26 cellular contexts compared by ENCODE assay signal in genomic region chr6:42996513-42996912, GRCh38. TPM values are rescaled to one million over a fixed set of nuclear protein-coding genes. Genes with fewer than 3 reads are reported as not detected.
DNase-seq lines count a peak whose midpoint lies in the region; ATAC-seq, FAIRE-seq and TF ChIP-seq lines count a peak whose summit lies in the region.
"Had no signal": no experiment of that assay in that cellular context is flagged by ENCODE, and none has a peak within 500 bp of the region (broad histone marks: within the 10 kb centered on the region; RNA-seq: fewer than 3 reads in every experiment).

No MANE protein-coding gene starts in this region.

- in situ Hi-C loops in ACHN (cut with HindIII; ENCODE audit: low pct_ligation_motif_present, low pct_unique_long_range_greater_than_20kb, low sequenced_read_pairs) (no loop called here), HepG2 (cut with HindIII; ENCODE audit: extremely low pct_ligation_motif_present, low pct_unique_long_range_greater_than_20kb) (no loop called here)

- DNase-seq in ACHN: peak; percentile 7
- no peak for DNase-seq in chondrocyte (ENCODE audit: low spot score)
- no peak for DNase-seq in HepG2 (ENCODE audit: low spot score)
- DNase-seq in kidney tubule cell (ENCODE audit: low spot score): no peak
- no peak for DNase-seq in OCI-M2 (lab: John Stamatoyannopoulos, UW; ENCODE audit: unreplicated experiment)
- DNase-seq in PC-9: no peak
- DNase-seq: activated CD4-positive, alpha-beta T cell treated with anti-CD3 and anti-CD28 coated beads for 4 hours; activated effector memory CD4-positive, alpha-beta T cell treated with Interleukin-2 at 50 U/mL for 16 hours; adrenal gland; dermis blood vessel endothelial cell; DMS79 treated with DMSO at 0.1 percent for 48 hours; H7; mesendoderm; naive thymus-derived CD8-positive, alpha-beta T cell; NCI-H1092 treated with DMSO at 0.1 percent for 48 hours; NCI-H2081; NCI-H524; ovary; stimulated activated CD4-positive, alpha-beta T cell treated with anti-CD3 and anti-CD28 coated beads, Interleukin-1b, Interleukin-23, amount 100 ng/mL, for 48 hours; T-helper 1 cell had no signal

- H3K9me3 ChIP-seq in HepG2 (ENCODE audit: low read length): no peaks in the 10 kb centered on the region
- no peaks in the 10 kb centered on the region for H3K9me3 ChIP-seq in PC-9 (ENCODE audit: insufficient read depth, low read depth)
- H3K9me3 ChIP-seq: adrenal gland, ovary had no signal

- H3K27ac Mint-ChIP-seq in chondrocyte (ENCODE audit: unreplicated experiment): peak overlapping the region; percentile 29
- H3K27ac Mint-ChIP-seq: stimulated activated memory B cell treated with anti-CD40 and anti-IgM and Interleukin-4, amounts not matched to agents 10 μg/mL and 1 μg/mL and 100 μg/mL, for 72 hours had no signal

- H3K79me2 ChIP-seq in HepG2 (ENCODE audit: insufficient read depth, low read length) (peaks cover 2% of the 10 kb centered on the region), PC-9 (ENCODE audit: low read depth) (no peaks in the 10 kb centered on the region)

- H3K36me3 ChIP-seq in HepG2 (replicated peaks in 1 of 2; ENCODE audit: control insufficient read depth in 1 of 2, insufficient read depth in 2 of 2, low read length in 2 of 2) (peaks cover 8 to 17% of the 10 kb centered on the region in 2 experiments; a peak in 4 of 5 replicates), PC-9 (ENCODE audit: low read depth) (no peaks in the 10 kb centered on the region)
- H3K36me3 ChIP-seq: adrenal gland, ovary had no signal

- H3K27ac ChIP-seq in HepG2 (ENCODE audit: extremely low read length, insufficient read depth, low read length): no peak overlapping the region
- H3K27ac ChIP-seq in PC-9: no peak overlapping the region
- H3K27ac ChIP-seq: adrenal gland, ovary had no signal

- no peaks in the 10 kb centered on the region for H3K36me3 Mint-ChIP-seq in chondrocyte (ENCODE audit: low read depth)

- H4K20me1 ChIP-seq in HepG2 (ENCODE audit: insufficient read depth, low read length): no peaks in the 10 kb centered on the region
- no peaks in the 10 kb centered on the region; the same call in 1 of the 2 replicates for H4K20me1 ChIP-seq in PC-9 (ENCODE audit: insufficient read depth)

- no TSS peak for BruUV-seq in HepG2 (replicated peaks; lab: Mats Ljungman, UMichigan)
- BruUV-seq in PC-9 (replicated peaks; lab: Mats Ljungman, UMichigan): no TSS peak

- H3K4me2 ChIP-seq in HepG2 (ENCODE audit: low read depth, low read length) (no peak overlapping the region), PC-9 (no peak overlapping the region)

- ATAC-seq in HepG2: no peak; the same call in 1 of the 3 replicates
- ATAC-seq in GM18909 (IDR thresholded peaks at IDR 0.05; ENCODE audit: poor library complexity, unreplicated experiment): no peak
- ATAC-seq: naive thymus-derived CD8-positive, alpha-beta T cell; stimulated activated memory B cell treated with anti-CD40 and anti-IgM and Interleukin-4, amounts not matched to agents 10 μg/mL and 1 μg/mL and 100 μg/mL, for 72 hours had no signal

- H3K9me3 Mint-ChIP-seq in chondrocyte (ENCODE audit: low read depth): no peaks in the 10 kb centered on the region
- H3K9me3 Mint-ChIP-seq: naive thymus-derived CD8-positive, alpha-beta T cell; stimulated activated memory B cell treated with anti-CD40 and anti-IgM and Interleukin-4, amounts not matched to agents 10 μg/mL and 1 μg/mL and 100 μg/mL, for 72 hours had no signal

- no peak for TF ChIP-seq RAD21 in HepG2 (CRISPR knock-in tag; IDR thresholded peaks at IDR 0.05)

- no peak overlapping the region for H3K4me3 Mint-ChIP-seq in chondrocyte (ENCODE audit: unreplicated experiment)
- H3K4me3 Mint-ChIP-seq: naive thymus-derived CD8-positive, alpha-beta T cell; stimulated activated memory B cell treated with anti-CD40 and anti-IgM and Interleukin-4, amounts not matched to agents 10 μg/mL and 1 μg/mL and 100 μg/mL, for 72 hours had no signal

- H2AFZ ChIP-seq in HepG2 (ENCODE audit: low read length): no peak overlapping the region
- H2AFZ ChIP-seq in PC-9: no peak overlapping the region

- H3K9me2 ChIP-seq in PC-9 (ENCODE audit: insufficient read depth): no peaks in the 10 kb centered on the region

- TF ChIP-seq POLR2A in HepG2 (IDR thresholded peaks at IDR 0.05; ENCODE audit: insufficient read depth in 1 of 2, low read depth in 2 of 2, low read length in 2 of 2): no peak

- CTCF ChIA-PET in HepG2 (lab: Yijun Ruan, JAX; ENCODE audit: low intra/inter-chr PET ratio, low total read pairs): interaction anchor here (1.2 kb wide), 1 partner anchor 147 kb away, joined by 4 read pairs; no protein-coding TSS in a partner anchor
- CTCF ChIA-PET in PC-9 (lab: Charles Lee): interaction anchor here (0.6 kb wide), 1 partner anchor 277 kb away, joined by 4 read pairs; no protein-coding TSS in a partner anchor

- H3K27me3 Mint-ChIP-seq in chondrocyte (ENCODE audit: low read depth): no peaks in the 10 kb centered on the region
- H3K27me3 Mint-ChIP-seq: naive thymus-derived CD8-positive, alpha-beta T cell; stimulated activated memory B cell treated with anti-CD40 and anti-IgM and Interleukin-4, amounts not matched to agents 10 μg/mL and 1 μg/mL and 100 μg/mL, for 72 hours had no signal

- peak; percentile 44 for FAIRE-seq in HepG2 (lab: Jason Lieb, UNC)
- FAIRE-seq: bronchial epithelial cell, frontal cortex, keratinocyte had no signal

- H3K4me1 ChIP-seq in HepG2 (ENCODE audit: insufficient read depth, low read length): no peaks in the 10 kb centered on the region
- H3K4me1 ChIP-seq in PC-9 (replicated peaks; ENCODE audit: insufficient read depth): no peaks in the 10 kb centered on the region
- H3K4me1 ChIP-seq: adrenal gland had no signal

- POLR2A ChIA-PET in HepG2 (lab: Yijun Ruan, JAX): interaction anchor here (0.5 to 3.1 kb wide), 7 partner anchors 12 to 186 kb away, joined by 3 to 23 read pairs (median 5); partner anchors contain the start of genes CUL7, CUL9, KLHDC3 and MEA1
- POLR2A ChIA-PET in PC-9 (lab: Charles Lee; ENCODE audit: unreplicated experiment): interaction anchor here (0.6 kb wide), 1 partner anchor 64 kb away, joined by 5 read pairs; no protein-coding TSS in a partner anchor

- no peaks in the 10 kb centered on the region for H3F3A ChIP-seq in PC-9 (ENCODE audit: insufficient read depth, low read depth)

- TF ChIP-seq CTCF in LNCAP (IDR thresholded peaks at IDR 0.05) (peak; percentile 19; the same call in 1 of the 2 replicates), chondrocyte (IDR thresholded peaks at IDR 0.05) (peak; percentile 65), HepG2 (CRISPR knock-in tag; IDR thresholded peaks at IDR 0.05) (no peak), PC-9 (conservative IDR thresholded peaks at IDR 0.05) (no peak)

- TF ChIP-seq EP300 in HepG2 (IDR thresholded peaks at IDR 0.05; ENCODE audit: low read depth in 2 of 2, low read length in 2 of 2) (no peak), HepG2 (CRISPR knock-in tag; IDR thresholded peaks at IDR 0.05; ENCODE audit: borderline replicate concordance) (no peak)

- H3K9ac ChIP-seq in HepG2 (ENCODE audit: insufficient read depth, low read depth, low read length): no peak overlapping the region

- no peaks in the 10 kb centered on the region for H3K4me1 Mint-ChIP-seq in chondrocyte (ENCODE audit: low read depth)

- intact Hi-C loops in HepG2 (cut with micrococcal nuclease; ENCODE audit: unreplicated experiment) (no loop called here), PC-9 (cut with micrococcal nuclease; ENCODE audit: unreplicated experiment) (no loop called here)

- H3K27me3 ChIP-seq in HepG2 (ENCODE audit: control insufficient read depth in 1 of 2, insufficient read depth in 2 of 2, low read length in 2 of 2): no peaks in the 10 kb centered on the region
- H3K27me3 ChIP-seq in PC-9 (ENCODE audit: insufficient read depth, low read depth): no peaks in the 10 kb centered on the region
- H3K27me3 ChIP-seq: adrenal gland, ovary had no signal

- H3K4me3 ChIP-seq in HepG2 (replicated peaks in 1 of 3; ENCODE audit: insufficient read depth in 1 of 3, low read depth in 2 of 3, low read length in 3 of 3): no peak overlapping the region
- H3K4me3 ChIP-seq in PC-9: no peak overlapping the region
- H3K4me3 ChIP-seq: adrenal gland, ovary had no signal

RNA-seq across cellular contexts. Expression of gene PPP2R5D, which starts 12.1 kb away (rescaled TPM):
- 34.0 to 40.4 TPM (median 39.3 TPM) in 3 replicates for total RNA-seq in chondrocyte
- total RNA-seq in HepG2 (2016; rRNA removed; fragmentation: Illumina TruSeq; extraction: Trizol): 55.6 and 60.4 TPM in 2 replicates
- total RNA-seq in HepG2 (2016; cell fraction: cytosol; rRNA removed; fragmentation: Illumina TruSeq; extraction: Trizol; ENCODE audit: low read depth): 8.7 and 10.0 TPM in 2 replicates
- 50.4 and 57.8 TPM in 2 replicates for total RNA-seq in HepG2 (2016; cell fraction: insoluble cytoplasmic fraction; rRNA removed; fragmentation: Illumina TruSeq; extraction: Trizol)
- total RNA-seq in HepG2 (2016; cell fraction: membrane; rRNA removed; fragmentation: Illumina TruSeq; extraction: Trizol): 26.0 and 26.2 TPM in 2 replicates
- 32.7 and 35.1 TPM in 2 replicates for total RNA-seq in HepG2 (2016; cell fraction: nucleus; rRNA removed; fragmentation: Illumina TruSeq; extraction: Trizol)
- 39.4 and 53.7 TPM in 2 replicates for polyA plus RNA-seq in HepG2 (2011; rRNA removed)
- polyA plus RNA-seq in HepG2 (2011; cell fraction: cytosol; rRNA removed): 41.3 and 44.3 TPM in 2 replicates
- polyA plus RNA-seq in HepG2 (2011; cell fraction: nucleus; rRNA removed): 50.5 and 51.8 TPM in 2 replicates
- 34.9 and 36.8 TPM in 2 replicates for polyA plus RNA-seq in HepG2 (2012)
- polyA plus RNA-seq in HepG2 (2016; cell fraction: cytosol; fragmentation: Illumina TruSeq; extraction: Trizol; ENCODE audit: low read depth): 7.3 and 8.1 TPM in 2 replicates
- 57.4 and 66.7 TPM in 2 replicates for polyA plus RNA-seq in HepG2 (2016; cell fraction: insoluble cytoplasmic fraction; fragmentation: Illumina TruSeq; extraction: Trizol; ENCODE audit: low read depth)
- 15.9 and 19.4 TPM in 2 replicates for polyA plus RNA-seq in HepG2 (2016; cell fraction: membrane; fragmentation: Illumina TruSeq; extraction: Trizol; ENCODE audit: low read depth)
- 64.1 and 68.3 TPM in 2 replicates for polyA plus RNA-seq in HepG2 (2016; cell fraction: nucleus; fragmentation: Illumina TruSeq; extraction: Trizol; ENCODE audit: insufficient read depth, low read depth)
- 93.1 and 95.5 TPM in 2 replicates for polyA minus RNA-seq in HepG2 (2011; rRNA and poly(A)+ RNA removed; ENCODE audit: low replicate concordance)
- 33.1 and 38.4 TPM in 2 replicates for polyA minus RNA-seq in HepG2 (2011; cell fraction: cytosol; rRNA and poly(A)+ RNA removed)
- polyA minus RNA-seq in HepG2 (2011; cell fraction: nucleus; rRNA and poly(A)+ RNA removed): 16.5 and 18.2 TPM in 2 replicates
- total RNA-seq in PC-9 (2021): 42.9 and 53.7 TPM in 2 replicates

RNA-seq across cellular contexts. Expression of gene MEA1, which starts 17.2 kb away (rescaled TPM):
- total RNA-seq in chondrocyte (71.1 to 86.2 TPM (median 71.6 TPM) in 3 replicates), HepG2 (2016; rRNA removed; fragmentation: Illumina TruSeq; extraction: Trizol) (86.2 and 110 TPM in 2 replicates), PC-9 (2021) (77.0 and 77.6 TPM in 2 replicates)
- 73.4 and 74.1 TPM in 2 replicates for total RNA-seq in HepG2 (2016; cell fraction: cytosol; rRNA removed; fragmentation: Illumina TruSeq; extraction: Trizol; ENCODE audit: low read depth)
- 91.8 and 113 TPM in 2 replicates for total RNA-seq in HepG2 (2016; cell fraction: insoluble cytoplasmic fraction; rRNA removed; fragmentation: Illumina TruSeq; extraction: Trizol)
- 73.5 and 81.5 TPM in 2 replicates for total RNA-seq in HepG2 (2016; cell fraction: membrane; rRNA removed; fragmentation: Illumina TruSeq; extraction: Trizol)
- 28.1 and 30.3 TPM in 2 replicates for total RNA-seq in HepG2 (2016; cell fraction: nucleus; rRNA removed; fragmentation: Illumina TruSeq; extraction: Trizol)
- polyA plus RNA-seq in HepG2 (2011; rRNA removed): 75.6 and 76.6 TPM in 2 replicates
- 82.4 and 83.4 TPM in 2 replicates for polyA plus RNA-seq in HepG2 (2011; cell fraction: cytosol; rRNA removed)
- 22.5 and 25.9 TPM in 2 replicates for polyA plus RNA-seq in HepG2 (2011; cell fraction: nucleus; rRNA removed)
- polyA plus RNA-seq in HepG2 (2012): 72.3 and 76.5 TPM in 2 replicates
- polyA plus RNA-seq in HepG2 (2016; cell fraction: cytosol; fragmentation: Illumina TruSeq; extraction: Trizol; ENCODE audit: low read depth): 90.9 and 98.9 TPM in 2 replicates
- 153 and 161 TPM in 2 replicates for polyA plus RNA-seq in HepG2 (2016; cell fraction: insoluble cytoplasmic fraction; fragmentation: Illumina TruSeq; extraction: Trizol; ENCODE audit: low read depth)
- polyA plus RNA-seq in HepG2 (2016; cell fraction: membrane; fragmentation: Illumina TruSeq; extraction: Trizol; ENCODE audit: low read depth): 89.0 and 95.5 TPM in 2 replicates
- polyA plus RNA-seq in HepG2 (2016; cell fraction: nucleus; fragmentation: Illumina TruSeq; extraction: Trizol; ENCODE audit: insufficient read depth, low read depth): 64.2 and 67.4 TPM in 2 replicates
- 46.4 and 87.1 TPM in 2 replicates for polyA minus RNA-seq in HepG2 (2011; rRNA and poly(A)+ RNA removed; ENCODE audit: low replicate concordance)
- 19.0 and 23.8 TPM in 2 replicates for polyA minus RNA-seq in HepG2 (2011; cell fraction: cytosol; rRNA and poly(A)+ RNA removed)
- 15.2 and 18.8 TPM in 2 replicates for polyA minus RNA-seq in HepG2 (2011; cell fraction: nucleus; rRNA and poly(A)+ RNA removed)

RNA-seq across cellular contexts. Expression of gene PEX6, which starts 17.5 kb away (rescaled TPM):
- total RNA-seq in chondrocyte (16.0 to 30.5 TPM (median 17.0 TPM) in 3 replicates), HepG2 (2016; rRNA removed; fragmentation: Illumina TruSeq; extraction: Trizol) (3.6 and 5.1 TPM in 2 replicates), PC-9 (2021) (25.9 and 31.3 TPM in 2 replicates)
- total RNA-seq in HepG2 (2016; cell fraction: cytosol; rRNA removed; fragmentation: Illumina TruSeq; extraction: Trizol; ENCODE audit: low read depth): 0.61 and 1.2 TPM in 2 replicates
- total RNA-seq in HepG2 (2016; cell fraction: insoluble cytoplasmic fraction; rRNA removed; fragmentation: Illumina TruSeq; extraction: Trizol): 2.9 and 4.9 TPM in 2 replicates
- 2.1 TPM in 2 replicates for total RNA-seq in HepG2 (2016; cell fraction: membrane; rRNA removed; fragmentation: Illumina TruSeq; extraction: Trizol)
- total RNA-seq in HepG2 (2016; cell fraction: nucleus; rRNA removed; fragmentation: Illumina TruSeq; extraction: Trizol): 5.5 and 5.6 TPM in 2 replicates
- polyA plus RNA-seq in HepG2 (2011; rRNA removed): 6.7 and 8.5 TPM in 2 replicates
- polyA plus RNA-seq in HepG2 (2011; cell fraction: cytosol; rRNA removed): 5.0 and 6.5 TPM in 2 replicates
- 46.4 and 54.7 TPM in 2 replicates for polyA plus RNA-seq in HepG2 (2011; cell fraction: nucleus; rRNA removed)
- 8.5 and 12.2 TPM in 2 replicates for polyA plus RNA-seq in HepG2 (2012)
- polyA plus RNA-seq in HepG2 (2016; cell fraction: cytosol; fragmentation: Illumina TruSeq; extraction: Trizol; ENCODE audit: low read depth): 0.38 and 0.54 TPM in 2 replicates
- 2.3 and 3.1 TPM in 2 replicates for polyA plus RNA-seq in HepG2 (2016; cell fraction: insoluble cytoplasmic fraction; fragmentation: Illumina TruSeq; extraction: Trizol; ENCODE audit: low read depth)
- 1.00 and 1.0 TPM in 2 replicates for polyA plus RNA-seq in HepG2 (2016; cell fraction: membrane; fragmentation: Illumina TruSeq; extraction: Trizol; ENCODE audit: low read depth)
- 8.5 and 8.9 TPM in 2 replicates for polyA plus RNA-seq in HepG2 (2016; cell fraction: nucleus; fragmentation: Illumina TruSeq; extraction: Trizol; ENCODE audit: insufficient read depth, low read depth)
- polyA minus RNA-seq in HepG2 (2011; rRNA and poly(A)+ RNA removed; ENCODE audit: low replicate concordance): 13.3 and 14.3 TPM in 2 replicates
- 4.7 and 7.1 TPM in 2 replicates for polyA minus RNA-seq in HepG2 (2011; cell fraction: cytosol; rRNA and poly(A)+ RNA removed)
- polyA minus RNA-seq in HepG2 (2011; cell fraction: nucleus; rRNA and poly(A)+ RNA removed): 7.8 and 8.2 TPM in 2 replicates

RNA-seq across cellular contexts. Expression of gene KLHDC3, which starts 17.5 kb away (rescaled TPM):
- total RNA-seq in chondrocyte: 66.3 to 96.9 TPM (median 90.3 TPM) in 3 replicates
- total RNA-seq in HepG2 (2016; rRNA removed; fragmentation: Illumina TruSeq; extraction: Trizol): 91.5 and 92.5 TPM in 2 replicates
- total RNA-seq in HepG2 (2016; cell fraction: cytosol; rRNA removed; fragmentation: Illumina TruSeq; extraction: Trizol; ENCODE audit: low read depth): 92.6 and 104 TPM in 2 replicates
- 81.4 and 95.9 TPM in 2 replicates for total RNA-seq in HepG2 (2016; cell fraction: insoluble cytoplasmic fraction; rRNA removed; fragmentation: Illumina TruSeq; extraction: Trizol)
- total RNA-seq in HepG2 (2016; cell fraction: membrane; rRNA removed; fragmentation: Illumina TruSeq; extraction: Trizol): 165 and 174 TPM in 2 replicates
- total RNA-seq in HepG2 (2016; cell fraction: nucleus; rRNA removed; fragmentation: Illumina TruSeq; extraction: Trizol): 33.2 and 38.7 TPM in 2 replicates
- polyA plus RNA-seq in HepG2 (2011; rRNA removed): 78.3 and 98.4 TPM in 2 replicates
- 97.5 and 104 TPM in 2 replicates for polyA plus RNA-seq in HepG2 (2011; cell fraction: cytosol; rRNA removed)
- polyA plus RNA-seq in HepG2 (2011; cell fraction: nucleus; rRNA removed): 95.1 and 97.9 TPM in 2 replicates
- 81.6 and 83.1 TPM in 2 replicates for polyA plus RNA-seq in HepG2 (2012)
- polyA plus RNA-seq in HepG2 (2016; cell fraction: cytosol; fragmentation: Illumina TruSeq; extraction: Trizol; ENCODE audit: low read depth): 89.0 and 108 TPM in 2 replicates
- polyA plus RNA-seq in HepG2 (2016; cell fraction: insoluble cytoplasmic fraction; fragmentation: Illumina TruSeq; extraction: Trizol; ENCODE audit: low read depth): 74.1 and 85.8 TPM in 2 replicates
- polyA plus RNA-seq in HepG2 (2016; cell fraction: membrane; fragmentation: Illumina TruSeq; extraction: Trizol; ENCODE audit: low read depth): 126 and 140 TPM in 2 replicates
- polyA plus RNA-seq in HepG2 (2016; cell fraction: nucleus; fragmentation: Illumina TruSeq; extraction: Trizol; ENCODE audit: insufficient read depth, low read depth): 57.9 and 59.0 TPM in 2 replicates
- polyA minus RNA-seq in HepG2 (2011; rRNA and poly(A)+ RNA removed; ENCODE audit: low replicate concordance): 126 and 143 TPM in 2 replicates
- 36.5 and 39.9 TPM in 2 replicates for polyA minus RNA-seq in HepG2 (2011; cell fraction: cytosol; rRNA and poly(A)+ RNA removed)
- polyA minus RNA-seq in HepG2 (2011; cell fraction: nucleus; rRNA and poly(A)+ RNA removed): 18.9 and 19.6 TPM in 2 replicates
- 104 and 122 TPM in 2 replicates for total RNA-seq in PC-9 (2021)

RNA-seq across cellular contexts. Expression of gene RRP36, which starts 24.9 kb away (rescaled TPM):
- total RNA-seq in chondrocyte: 58.6 to 75.2 TPM (median 63.2 TPM) in 3 replicates
- total RNA-seq in HepG2 (2016; rRNA removed; fragmentation: Illumina TruSeq; extraction: Trizol): 144 and 184 TPM in 2 replicates
- total RNA-seq in HepG2 (2016; cell fraction: cytosol; rRNA removed; fragmentation: Illumina TruSeq; extraction: Trizol; ENCODE audit: low read depth): 41.5 and 43.9 TPM in 2 replicates
- 139 and 185 TPM in 2 replicates for total RNA-seq in HepG2 (2016; cell fraction: insoluble cytoplasmic fraction; rRNA removed; fragmentation: Illumina TruSeq; extraction: Trizol)
- 82.9 and 85.4 TPM in 2 replicates for total RNA-seq in HepG2 (2016; cell fraction: membrane; rRNA removed; fragmentation: Illumina TruSeq; extraction: Trizol)
- total RNA-seq in HepG2 (2016; cell fraction: nucleus; rRNA removed; fragmentation: Illumina TruSeq; extraction: Trizol): 49.7 and 52.1 TPM in 2 replicates
- 29.5 and 31.1 TPM in 2 replicates for polyA plus RNA-seq in HepG2 (2011; rRNA removed)
- 28.3 and 36.3 TPM in 2 replicates for polyA plus RNA-seq in HepG2 (2011; cell fraction: cytosol; rRNA removed)
- 8.2 and 11.1 TPM in 2 replicates for polyA plus RNA-seq in HepG2 (2011; cell fraction: nucleus; rRNA removed)
- polyA plus RNA-seq in HepG2 (2012): 35.6 and 36.9 TPM in 2 replicates
- 26.9 and 28.8 TPM in 2 replicates for polyA plus RNA-seq in HepG2 (2016; cell fraction: cytosol; fragmentation: Illumina TruSeq; extraction: Trizol; ENCODE audit: low read depth)
- 145 and 156 TPM in 2 replicates for polyA plus RNA-seq in HepG2 (2016; cell fraction: insoluble cytoplasmic fraction; fragmentation: Illumina TruSeq; extraction: Trizol; ENCODE audit: low read depth)
- 45.9 and 51.4 TPM in 2 replicates for polyA plus RNA-seq in HepG2 (2016; cell fraction: membrane; fragmentation: Illumina TruSeq; extraction: Trizol; ENCODE audit: low read depth)
- polyA plus RNA-seq in HepG2 (2016; cell fraction: nucleus; fragmentation: Illumina TruSeq; extraction: Trizol; ENCODE audit: insufficient read depth, low read depth): 64.0 and 64.6 TPM in 2 replicates
- polyA minus RNA-seq in HepG2 (2011; rRNA and poly(A)+ RNA removed; ENCODE audit: low replicate concordance): 22.6 and 58.3 TPM in 2 replicates
- polyA minus RNA-seq in HepG2 (2011; cell fraction: cytosol; rRNA and poly(A)+ RNA removed): 22.8 and 24.6 TPM in 2 replicates
- polyA minus RNA-seq in HepG2 (2011; cell fraction: nucleus; rRNA and poly(A)+ RNA removed): 12.1 and 18.5 TPM in 2 replicates
- 45.2 and 62.5 TPM in 2 replicates for total RNA-seq in PC-9 (2021)

Comparison
In these comparisons a context has a peak if more than half of its experiments do, and no peak if none do; other contexts are left out.
1. CTCF ChIP-seq: peak in LNCAP (single experiment) and chondrocyte (single experiment); none in HepG2 (single experiment) and PC-9 (single experiment).